ENCODE assay signal across 8 cellular contexts in the genomic region with DNA sequence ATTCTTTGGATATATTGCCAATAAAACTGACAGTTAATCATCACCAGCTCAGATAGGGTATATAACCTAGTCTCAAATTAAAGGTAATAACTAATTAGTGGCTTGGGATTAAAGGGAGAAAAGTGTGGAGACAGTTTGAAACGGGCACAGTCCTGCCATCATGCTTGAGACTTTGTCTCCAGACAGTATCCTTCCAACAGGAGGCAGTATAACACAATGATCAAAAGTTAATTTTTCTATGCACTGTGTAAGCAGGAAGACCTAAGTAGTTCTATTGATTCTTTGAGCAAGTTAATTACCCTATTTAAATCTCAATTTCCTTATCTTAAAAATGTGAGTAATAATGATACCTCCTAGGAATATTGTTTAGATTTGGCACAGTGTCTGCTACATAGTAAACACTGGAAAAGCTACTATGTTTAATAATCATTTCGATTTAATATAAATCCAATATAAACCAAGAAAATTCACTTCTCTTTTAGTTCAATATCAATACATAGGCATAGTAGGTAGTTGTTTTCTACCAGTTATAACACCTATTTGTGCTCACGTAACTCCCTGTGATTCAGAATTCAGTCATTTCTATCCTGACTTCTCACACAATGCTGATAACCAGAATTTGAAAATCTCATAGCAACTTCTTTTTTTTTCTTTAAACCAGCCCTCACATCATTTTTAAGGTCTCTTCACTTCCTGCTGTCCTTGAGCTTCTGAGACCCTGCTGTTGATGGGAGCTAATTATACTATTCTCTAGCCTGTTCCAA. TPM values are rescaled to one million over a fixed set of nuclear protein-coding genes. Genes with fewer than 3 reads are reported as not detected.
DNase-seq lines count a peak whose midpoint lies in the region; ATAC-seq, FAIRE-seq and TF ChIP-seq lines count a peak whose summit lies in the region.

No MANE protein-coding gene starts in this region.

- TF ChIP-seq POLR2A in ovary (IDR thresholded peaks at IDR 0.05), result no peak

- no peaks in the 10 kb centered on the region for H3K9me3 ChIP-seq in pancreas
- H3K9me3 ChIP-seq in ovary, result no peaks in the 10 kb centered on the region

- no peaks in the 10 kb centered on the region for H3K27me3 Mint-ChIP-seq in T-helper 2 cell treated with Interferon-gamma antibody and Interleukin-4, amounts not matched to agents 5 μg/mL and 100 μg/mL, for 36 hours (ENCODE audit: low read depth)

- FAIRE-seq in pancreas (lab: Jason Lieb, UNC), result peak; percentile 53

- no peak overlapping the region for H3K27ac ChIP-seq in pancreas
- H3K27ac ChIP-seq in ovary, result no peak overlapping the region

- TF ChIP-seq CTCF in fibroblast of the aortic adventitia (IDR thresholded peaks at IDR 0.05; ENCODE audit: insufficient read depth, low read length) (peak; percentile 68), pancreas (IDR thresholded peaks at IDR 0.05) (peak; percentile 27 to 57 (median 52)), ovary (IDR thresholded peaks at IDR 0.05) (no peak)

- H3K9me3 Mint-ChIP-seq in T-helper 2 cell treated with Interferon-gamma antibody and Interleukin-4, amounts not matched to agents 5 μg/mL and 100 μg/mL, for 36 hours, result no peaks in the 10 kb centered on the region

- DNase-seq in NCI-H526 (lab: John Stamatoyannopoulos, UW), result peak; percentile 39 to 68
- DNase-seq in NCI-H526 treated with DMSO at 0.1 percent for 48 hours (lab: John Stamatoyannopoulos, UW), result no peak
- DNase-seq in Kasumi-1 (lab: John Stamatoyannopoulos, UW), result peak; percentile 59 to 63
- DNase-seq in T-helper 2 cell treated with Interferon-gamma antibody and Interleukin-4, amounts not matched to agents 5 μg/mL and 100 μg/mL, for 36 hours (ENCODE audit: low spot score), result no peak
- peak; percentile 71 for DNase-seq in fibroblast of the aortic adventitia (ENCODE audit: low read depth)
- DNase-seq in pancreas, result no peak
- no peak for DNase-seq in ovary

- H3K27me3 ChIP-seq in pancreas, result no peaks in the 10 kb centered on the region
- no peaks in the 10 kb centered on the region for H3K27me3 ChIP-seq in ovary

- ATAC-seq in GM21423 (IDR thresholded peaks at IDR 0.05; ENCODE audit: unreplicated experiment) (peak; percentile 41), pancreas (peak; percentile 84 to 95 (median 92))

- H3K4me1 Mint-ChIP-seq in T-helper 2 cell treated with Interferon-gamma antibody and Interleukin-4, amounts not matched to agents 5 μg/mL and 100 μg/mL, for 36 hours (ENCODE audit: low read depth), result peaks cover 65% of the 10 kb centered on the region

- peak overlapping the region; percentile 41 for H3K27ac Mint-ChIP-seq in T-helper 2 cell treated with Interferon-gamma antibody and Interleukin-4, amounts not matched to agents 5 μg/mL and 100 μg/mL, for 36 hours

- H3K4me3 ChIP-seq in fibroblast of the aortic adventitia (ENCODE audit: low read depth, low read length) (no peak overlapping the region), pancreas (no peak overlapping the region), ovary (no peak overlapping the region)

- WGBS in pancreas, 2 donors, result 47 to 53% methylated on average over 3 of the region's 3 CpGs
- 37 to 56% (median 41%) methylated on average over 3 of the region's 3 CpGs for WGBS in ovary, 3 donors

- peak overlapping the region; percentile 49 for H3K4me3 Mint-ChIP-seq in T-helper 2 cell treated with Interferon-gamma antibody and Interleukin-4, amounts not matched to agents 5 μg/mL and 100 μg/mL, for 36 hours

- H3K4me1 ChIP-seq in pancreas (no peaks in the 10 kb centered on the region), ovary (ENCODE audit: insufficient read depth) (peaks cover 4% of the 10 kb centered on the region)

- no peak for TF ChIP-seq EP300 in ovary (IDR thresholded peaks at IDR 0.05)

- H3K36me3 ChIP-seq in pancreas (no peaks in the 10 kb centered on the region), ovary (no peaks in the 10 kb centered on the region)

- H3K36me3 Mint-ChIP-seq in T-helper 2 cell treated with Interferon-gamma antibody and Interleukin-4, amounts not matched to agents 5 μg/mL and 100 μg/mL, for 36 hours (ENCODE audit: low read depth), result peaks cover 19% of the 10 kb centered on the region

- intact Hi-C loops in pancreas (cut with DNase I) (loop anchor here in 1 of 3 donors (5.0 kb wide), 1 partner anchor 56 kb away; a partner anchor contains a TSS), ovary (cut with DNase I) (loop anchor here in 3 of 4 donors (10.0 kb wide), 1 partner anchor 54 kb away; a partner anchor contains a TSS)

RNA-seq across cellular contexts. Expression of a gene that starts 53.7 kb away (rescaled TPM):
- 8.3 and 12.1 TPM in 2 replicates for total RNA-seq in fibroblast of the aortic adventitia (ENCODE audit: low replicate concordance)
- total RNA-seq in pancreas, result 10 to 100 TPM in 1 of 6 donors, 1 to 10 TPM in 5; 3.2 to 15.8 (median 6.5) TPM
- 1 to 10 TPM; 2.6 to 4.3 TPM for polyA plus RNA-seq in pancreas
- 10 to 100 TPM in 1 of 7 donors, 1 to 10 TPM in 6; 2.7 to 12.5 (median 4.9) TPM for total RNA-seq in ovary
- polyA plus RNA-seq in ovary, result 1 to 10 TPM; 2.0 to 5.3 TPM

RNA-seq across cellular contexts. Expression of a gene that starts 54.9 kb away (rescaled TPM):
- total RNA-seq in fibroblast of the aortic adventitia (ENCODE audit: low replicate concordance), result 2.8 and 19.3 TPM in 2 replicates
- total RNA-seq in pancreas, result 10 to 100 TPM in 1 of 6 donors, 1 to 10 TPM in 5; 4.3 to 15.5 (median 6.2) TPM
- polyA plus RNA-seq in pancreas, result 1 to 10 TPM; 3.4 to 6.2 TPM
- total RNA-seq in ovary, result 10 to 100 TPM; 11.4 to 29.2 (median 21.2) TPM
- polyA plus RNA-seq in ovary, result 10 to 100 TPM in 1 of 2 donors, 1 to 10 TPM in 1; 8.5 to 10.5 TPM

Comparison
In these comparisons a context has a peak if more than half of its experiments do, and no peak if none do; other contexts are left out.
1. DNase-seq: peak in NCI-H526 (2 of 2), Kasumi-1 (2 of 2) and fibroblast of the aortic adventitia (single experiment); none in NCI-H526 treated with DMSO at 0.1 percent for 48 hours (single experiment), T-helper 2 cell treated with Interferon-gamma antibody and Interleukin-4, amounts not matched to agents 5 μg/mL and 100 μg/mL, for 36 hours (single experiment), pancreas (0 of 6) and ovary (0 of 5).
2. CTCF ChIP-seq: peak in fibroblast of the aortic adventitia (single experiment) and pancreas (4 of 4); none in ovary (0 of 3).